Comparison of ENCODE assay signal across 34 cellular contexts in genomic region chr2:23112517-23112916, GRCh38.
"Had no signal": no experiment of that assay in that cellular context is flagged by ENCODE, and none has a peak within 500 bp of the region (broad histone marks: within the 10 kb centered on the region; RNA-seq: fewer than 3 reads in every experiment).

No MANE protein-coding gene starts in this region.

- H3K4me3 ChIP-seq: MG63 had no signal

- H3K27me3 ChIP-seq: MG63 had no signal

- H3K9me3 ChIP-seq: MG63 had no signal

- DNase-seq: Karpas-422, Kasumi-1, MG63, MM.1S, MV-4-11, NCI-H1048, NCI-H1092, NCI-H1092 treated with DMSO at 0.1 percent for 48 hours, NCI-H1105, NCI-H1105 treated with DMSO at 0.1 percent for 48 hours, NCI-H1417, NCI-H1417 treated with DMSO at 0.1 percent for 48 hours, NCI-H1436, NCI-H1436 treated with DMSO at 0.1 percent for 48 hours, NCI-H146, NCI-H1694, NCI-H1694 treated with DMSO at 0.1 percent for 48 hours, NCI-H187, NCI-H187 treated with DMSO at 0.1 percent for 48 hours, NCI-H1930, NCI-H2029, NCI-H2029 treated with DMSO at 0.1 percent for 48 hours, NCI-H2081, NCI-H2081 treated with DMSO at 0.1 percent for 48 hours, NCI-H2107, NCI-H2171, NCI-H2171 treated with DMSO at 0.1 percent for 48 hours, NCI-H2227 treated with DMSO at 0.1 percent for 48 hours, NCI-H226, NCI-H345, NCI-H446, NCI-H446 treated with DMSO at 0.1 percent for 48 hours, NCI-H510A, NCI-H510A treated with DMSO at 0.1 percent for 48 hours had no signal

- H3K36me3 ChIP-seq: MG63 had no signal
